Comparison of ENCODE assay signal across 27 cellular contexts in the genomic region with DNA sequence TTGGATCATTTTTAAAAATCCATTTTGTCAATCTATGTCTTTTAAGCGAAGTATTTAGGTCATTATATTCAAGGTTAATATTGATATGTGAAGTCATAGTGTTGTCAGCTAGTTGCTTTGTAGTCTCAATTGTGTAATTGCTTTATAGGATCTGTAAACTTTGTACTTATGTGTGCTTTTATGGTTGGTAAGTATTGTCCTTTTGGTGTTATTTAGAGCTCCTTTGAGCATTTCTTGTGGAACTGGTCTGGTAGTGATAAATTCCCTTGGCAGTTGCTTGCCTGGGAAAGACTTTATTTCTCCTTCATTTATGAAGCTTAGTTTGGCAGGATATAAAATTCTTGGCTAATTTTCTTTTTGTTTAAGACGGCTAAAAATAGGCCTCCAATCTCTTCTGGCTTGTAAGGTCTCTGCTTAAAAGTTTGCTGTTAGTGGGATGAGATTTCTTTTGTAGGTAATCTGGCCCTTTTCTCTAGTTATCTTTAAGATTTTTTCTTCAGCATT.
"Had no signal": no experiment of that assay in that cellular context is flagged by ENCODE, and none has a peak within 500 bp of the region (broad histone marks: within the 10 kb centered on the region; RNA-seq: fewer than 3 reads in every experiment).

No MANE protein-coding gene starts in this region.

- H3K4me1 ChIP-seq: neural progenitor cell, parathyroid adenoma, right lobe of liver, sigmoid colon, stomach, thyroid gland, tibial nerve, upper lobe of left lung, vagina had no signal

- H3K27me3 Mint-ChIP-seq: progenitor cell of endocrine pancreas; stimulated activated naive CD8-positive, alpha-beta T cell treated with anti-CD3 and anti-CD28 coated beads, Interleukin-15, Interleukin-2, amounts not matched to agents 100 ng/mL and 50 ng/mL, for 24 hours had no signal

- H3K9me3 ChIP-seq: psoas muscle, right lobe of liver, stomach, thoracic aorta, thyroid gland, upper lobe of left lung, vagina had no signal

- H3K27ac ChIP-seq: neural progenitor cell, ovary, parathyroid adenoma, psoas muscle, right lobe of liver, sigmoid colon, stomach, thoracic aorta, thyroid gland, tibial nerve, upper lobe of left lung, vagina had no signal

- H3K27ac Mint-ChIP-seq: nephron; neural progenitor cell; progenitor cell of endocrine pancreas; stimulated activated effector memory CD8-positive, alpha-beta T cell treated with anti-CD3 and anti-CD28 coated beads, Interleukin-12 subunit alpha, Interleukin-12 subunit beta, amount 100 ng/mL, for 72 hours; stimulated activated naive B cell treated with anti-CD40 and anti-IgM and Interleukin-4, amounts not matched to agents 10 μg/mL and 1 μg/mL and 100 μg/mL, for 72 hours; stimulated activated naive CD8-positive, alpha-beta T cell treated with anti-CD3 and anti-CD28 coated beads, Interleukin-15, Interleukin-2, amounts not matched to agents 100 ng/mL and 50 ng/mL, for 24 hours had no signal

- DNase-seq: occipital lobe; ovary; posterior cingulate gyrus; psoas muscle; right cardiac atrium; right lobe of liver; sigmoid colon; small intestine; stimulated activated CD4-positive, alpha-beta T cell treated with anti-CD3 and anti-CD28 coated beads, Interleukin-15, amount 100 ng/mL, for 24 hours; stimulated activated CD4-positive, alpha-beta T cell treated with anti-CD3 and anti-CD28 coated beads, Interleukin-2, amount 100 ng/mL, for 24 hours; stimulated activated CD4-positive, alpha-beta T cell treated with anti-CD3 and anti-CD28 coated beads, Interleukin-2, amount 100 ng/mL, for 48 hours; stimulated activated CD4-positive, alpha-beta T cell treated with anti-CD3 and anti-CD28 coated beads, Interleukin-4, amount 100 ng/mL, for 24 hours; stimulated activated naive B cell treated with anti-CD40 and anti-IgM and Interleukin-4, amounts not matched to agents 10 μg/mL and 1 μg/mL and 100 μg/mL, for 72 hours; stimulated activated naive CD4-positive, alpha-beta T cell treated with Interleukin-2 at 50 U/mL for 16 hours; stomach; thyroid gland; trophoblast cell; upper lobe of left lung had no signal

- H3K4me1 Mint-ChIP-seq: nephron; neural progenitor cell; stimulated activated effector memory CD8-positive, alpha-beta T cell treated with anti-CD3 and anti-CD28 coated beads, Interleukin-12 subunit alpha, Interleukin-12 subunit beta, amount 100 ng/mL, for 72 hours had no signal

- H3K36me3 ChIP-seq: neural progenitor cell, ovary, right lobe of liver, sigmoid colon, stomach, thoracic aorta, thyroid gland, tibial nerve, upper lobe of left lung, vagina had no signal

- H3K4me3 Mint-ChIP-seq: nephron; neural progenitor cell; stimulated activated effector memory CD8-positive, alpha-beta T cell treated with anti-CD3 and anti-CD28 coated beads, Interleukin-12 subunit alpha, Interleukin-12 subunit beta, amount 100 ng/mL, for 72 hours; stimulated activated naive B cell treated with anti-CD40 and anti-IgM and Interleukin-4, amounts not matched to agents 10 μg/mL and 1 μg/mL and 100 μg/mL, for 72 hours; stimulated activated naive CD8-positive, alpha-beta T cell treated with anti-CD3 and anti-CD28 coated beads, Interleukin-15, Interleukin-2, amounts not matched to agents 100 ng/mL and 50 ng/mL, for 24 hours had no signal

- H3K4me3 ChIP-seq: neural progenitor cell, ovary, psoas muscle, right lobe of liver, sigmoid colon, stomach, thoracic aorta, thyroid gland, tibial nerve, upper lobe of left lung, vagina had no signal

- ATAC-seq: psoas muscle; right cardiac atrium; right lobe of liver; stimulated activated effector memory CD8-positive, alpha-beta T cell treated with anti-CD3 and anti-CD28 coated beads, Interleukin-12 subunit alpha, Interleukin-12 subunit beta, amount 100 ng/mL, for 72 hours; stimulated activated naive B cell treated with anti-CD40 and anti-IgM and Interleukin-4, amounts not matched to agents 10 μg/mL and 1 μg/mL and 100 μg/mL, for 72 hours had no signal

- H3K36me3 Mint-ChIP-seq: stimulated activated effector memory CD8-positive, alpha-beta T cell treated with anti-CD3 and anti-CD28 coated beads, Interleukin-12 subunit alpha, Interleukin-12 subunit beta, amount 100 ng/mL, for 72 hours had no signal
